1 cellular context compared by ENCODE assay signal in genomic region chr6:43812850-43813584, GRCh38.
A peak's percentile ranks its signal among the peaks of the same experiment; 100 is the strongest.
TF ChIP-seq lines count a peak whose summit lies in the region.

No MANE protein-coding gene starts in this region.

TF ChIP-seq in HepG2, 621 proteins besides CTCF, POLR2A, EP300 and RAD21 (continued from another document and continues in another):
- TF ChIP-seq IKZF5 (CRISPR knock-in tag; IDR thresholded peaks at IDR 0.05): no peak
- no peak for TF ChIP-seq TARDBP (CRISPR knock-in tag; IDR thresholded peaks at IDR 0.05)
- no peak for TF ChIP-seq MTF2 (CRISPR knock-in tag; IDR thresholded peaks at IDR 0.05; ENCODE audit: borderline replicate concordance)
- TF ChIP-seq TCF7L2 (IDR thresholded peaks at IDR 0.05; ENCODE audit: low read depth, low read length): no peak
- TF ChIP-seq CBX1 (IDR thresholded peaks at IDR 0.05; ENCODE audit: low read depth): no peak
- TF ChIP-seq HNF1A (IDR thresholded peaks at IDR 0.05; ENCODE audit: low read depth): no peak
- no peak for TF ChIP-seq HNF1A (CRISPR knock-in tag; IDR thresholded peaks at IDR 0.05; ENCODE audit: borderline replicate concordance)
- no peak for TF ChIP-seq USF2 (IDR thresholded peaks at IDR 0.05; ENCODE audit: low read depth, low read length)
- TF ChIP-seq USF2 (CRISPR knock-in tag; IDR thresholded peaks at IDR 0.05; ENCODE audit: borderline replicate concordance): no peak
- no peak for TF ChIP-seq HHEX (CRISPR knock-in tag; IDR thresholded peaks at IDR 0.05)
- no peak for TF ChIP-seq ELF1 (CRISPR knock-in tag; IDR thresholded peaks at IDR 0.05)
- TF ChIP-seq ZNF513 (CRISPR knock-in tag; conservative IDR thresholded peaks at IDR 0.05): no peak
- TF ChIP-seq YY1 (IDR thresholded peaks at IDR 0.05; ENCODE audit: insufficient read depth, insufficient replicate concordance, low read depth, low read length): no peak
- TF ChIP-seq PPARG (CRISPR knock-in tag; conservative IDR thresholded peaks at IDR 0.05): peak; percentile 94
- TF ChIP-seq EEA1 (CRISPR knock-in tag; IDR thresholded peaks at IDR 0.05; ENCODE audit: borderline replicate concordance): no peak
- no peak for TF ChIP-seq ZNF713 (CRISPR knock-in tag; IDR thresholded peaks at IDR 0.05)
- TF ChIP-seq HBP1 (CRISPR knock-in tag; IDR thresholded peaks at IDR 0.05; ENCODE audit: low read depth): peak; percentile 51; the same call in 1 of the 2 replicates
- TF ChIP-seq NFKBIZ (CRISPR knock-in tag; IDR thresholded peaks at IDR 0.05): no peak
- no peak for TF ChIP-seq ATF1 (CRISPR knock-in tag; IDR thresholded peaks at IDR 0.05)
- TF ChIP-seq TRIM24 (CRISPR knock-in tag; IDR thresholded peaks at IDR 0.05): no peak
- TF ChIP-seq BCLAF1 (IDR thresholded peaks at IDR 0.05): no peak
- TF ChIP-seq ZBTB4 (CRISPR knock-in tag; IDR thresholded peaks at IDR 0.05; ENCODE audit: borderline replicate concordance): no peak
- no peak for TF ChIP-seq CEBPG (CRISPR knock-in tag; IDR thresholded peaks at IDR 0.05)
- TF ChIP-seq BHLHE40 (IDR thresholded peaks at IDR 0.05; ENCODE audit: low read length): no peak
- no peak for TF ChIP-seq FOXO1 (CRISPR knock-in tag; IDR thresholded peaks at IDR 0.05)
- TF ChIP-seq ATF7-NPFF (CRISPR knock-in tag; IDR thresholded peaks at IDR 0.05; ENCODE audit: low read depth): no peak
- peak; percentile 60; the same call in 1 of the 2 replicates for TF ChIP-seq ZFX (CRISPR knock-in tag; IDR thresholded peaks at IDR 0.05; ENCODE audit: low read depth)
- no peak for TF ChIP-seq SMARCC2 (IDR thresholded peaks at IDR 0.05)
- no peak for TF ChIP-seq SMC3 (IDR thresholded peaks at IDR 0.05; ENCODE audit: low read length)
- TF ChIP-seq PAXIP1 (CRISPR knock-in tag; conservative IDR thresholded peaks at IDR 0.05): peak; percentile 26; the same call in 1 of the 2 replicates
- TF ChIP-seq E2F2 (CRISPR knock-in tag; IDR thresholded peaks at IDR 0.05; ENCODE audit: borderline replicate concordance): no peak
- TF ChIP-seq SNRNP70 (IDR thresholded peaks at IDR 0.05; ENCODE audit: low read depth, low read length): no peak
- TF ChIP-seq ZSCAN30 (CRISPR knock-in tag; IDR thresholded peaks at IDR 0.05): no peak
